Comparison of ENCODE assay signal across 26 cellular contexts in genomic region chr10:122151121-122151694, GRCh38.
DNase-seq lines count a peak whose midpoint lies in the region; ATAC-seq and TF ChIP-seq lines count a peak whose summit lies in the region.
"Had no signal": no experiment of that assay in that cellular context is flagged by ENCODE, and none has a peak within 500 bp of the region (broad histone marks: within the 10 kb centered on the region; RNA-seq: fewer than 3 reads in every experiment).

No MANE protein-coding gene starts in this region.

- TF ChIP-seq POLR2A in gastroesophageal sphincter (IDR thresholded peaks at IDR 0.05): no peak

- H3K9me3 ChIP-seq in gastroesophageal sphincter (no peaks in the 10 kb centered on the region), upper lobe of right lung (no peaks in the 10 kb centered on the region)
- H3K9me3 ChIP-seq: BE2C, transverse colon had no signal

- intact Hi-C loops in Right ventricle myocardium inferior (cut with DNase I): no loop called here
- intact Hi-C loops in left cardiac atrium (cut with DNase I): no loop called here
- intact Hi-C loops in upper lobe of right lung (cut with DNase I): no loop called here

- H3K36me3 Mint-ChIP-seq in osteocyte (ENCODE audit: unreplicated experiment): peaks cover 25% of the 10 kb centered on the region
- H3K36me3 Mint-ChIP-seq: activated naive CD8-positive, alpha-beta T cell; memory B cell; naive B cell; stimulated activated naive B cell treated with anti-CD40 and anti-IgM and Interleukin-4, amounts not matched to agents 10 μg/mL and 1 μg/mL and 100 μg/mL, for 72 hours had no signal

- ATAC-seq in Right ventricle myocardium inferior: no peak
- ATAC-seq in left cardiac atrium: no peak
- no peak for ATAC-seq in gastroesophageal sphincter
- ATAC-seq in upper lobe of right lung: no peak
- no peak for ATAC-seq in GM21423 (IDR thresholded peaks at IDR 0.05; ENCODE audit: unreplicated experiment)
- ATAC-seq: activated T-helper 17 cell treated with anti-CD3 and anti-CD28 coated beads, Interleukin-2, amount 50 U/mL, for 72 hours; stimulated activated naive B cell treated with anti-CD40 and anti-IgM and Interleukin-4, amounts not matched to agents 10 μg/mL and 1 μg/mL and 100 μg/mL, for 72 hours had no signal

- H3K36me3 ChIP-seq in gastroesophageal sphincter (peaks cover 0 to 2% of the 10 kb centered on the region in 2 donors), upper lobe of right lung (peaks cover 19% of the 10 kb centered on the region)
- H3K36me3 ChIP-seq: BE2C, transverse colon had no signal

- H3K4me3 ChIP-seq in gastroesophageal sphincter (no peak overlapping the region), upper lobe of right lung (no peak overlapping the region)
- H3K4me3 ChIP-seq: SJCRH30, transverse colon had no signal

- H3K9me3 Mint-ChIP-seq in osteocyte (ENCODE audit: unreplicated experiment): no peaks in the 10 kb centered on the region
- H3K9me3 Mint-ChIP-seq: activated T-helper 17 cell treated with anti-CD3 and anti-CD28 coated beads, Interleukin-2, amount 50 U/mL, for 72 hours; memory B cell; naive B cell; stimulated activated naive B cell treated with anti-CD40 and anti-IgM and Interleukin-4, amounts not matched to agents 10 μg/mL and 1 μg/mL and 100 μg/mL, for 72 hours had no signal

- H3K27ac Mint-ChIP-seq in osteocyte (ENCODE audit: unreplicated experiment): peak overlapping the region; percentile 52
- H3K27ac Mint-ChIP-seq: activated naive CD8-positive, alpha-beta T cell; activated T-helper 17 cell treated with anti-CD3 and anti-CD28 coated beads, Interleukin-2, amount 50 U/mL, for 72 hours; memory B cell; naive B cell; stimulated activated naive B cell treated with anti-CD40 and anti-IgM and Interleukin-4, amounts not matched to agents 10 μg/mL and 1 μg/mL and 100 μg/mL, for 72 hours had no signal

- no peak for TF ChIP-seq EP300 in gastroesophageal sphincter (IDR thresholded peaks at IDR 0.05)

- no peaks in the 10 kb centered on the region for H3K27me3 Mint-ChIP-seq in osteocyte (ENCODE audit: unreplicated experiment)

- 96% methylated on average over 5 of the region's 5 CpGs; no CpG with 5 or more reads in 1 of the 2 donors for WGBS in gastroesophageal sphincter (ENCODE audit: low coverage in 1 of 2), 2 donors

- H3K4me1 Mint-ChIP-seq in osteocyte (ENCODE audit: unreplicated experiment): peaks cover 59% of the 10 kb centered on the region
- H3K4me1 Mint-ChIP-seq: activated T-helper 17 cell treated with anti-CD3 and anti-CD28 coated beads, Interleukin-2, amount 50 U/mL, for 72 hours; memory B cell had no signal

- DNase-seq in Right ventricle myocardium inferior (ENCODE audit: missing footprints) (peak; percentile 18), left cardiac atrium (no peak), osteocyte (ENCODE audit: extremely low spot score, unreplicated experiment) (no peak), upper lobe of right lung (peak; percentile 55), HCEC 1CT (no peak), retina (no peak)
- DNase-seq: activated CD4-positive, alpha-beta T cell treated with anti-CD3 and anti-CD28 coated beads, Interleukin-2, amount 50 U/mL, for 1 hour; BE2C; DMS79; effector CD4-positive, alpha-beta T cell; kidney glomerular epithelial cell; naive B cell; NCI-H1105 treated with DMSO at 0.1 percent for 48 hours; NCI-H2029 treated with DMSO at 0.1 percent for 48 hours; OCI-M1; SJCRH30; stimulated activated CD4-positive, alpha-beta T cell treated with anti-CD3 and anti-CD28 coated beads, Interleukin-2, amount 100 ng/mL, for 24 hours; stimulated activated naive B cell treated with anti-CD40 and anti-IgM and Interleukin-4, amounts not matched to agents 10 μg/mL and 1 μg/mL and 100 μg/mL, for 72 hours; T-helper 2 cell; transverse colon had no signal

- H3K27ac ChIP-seq in gastroesophageal sphincter: peak overlapping the region in 3 of 4 donors; percentile 83 to 87 (median 86)
- no peak overlapping the region for H3K27ac ChIP-seq in upper lobe of right lung
- H3K27ac ChIP-seq: VCaP had no signal

- H3K4me1 ChIP-seq in gastroesophageal sphincter (peaks cover 0 to 94% (median 40%) of the 10 kb centered on the region in 3 donors), upper lobe of right lung (peaks cover 33% of the 10 kb centered on the region)

- H3K27me3 ChIP-seq in gastroesophageal sphincter (no peaks in the 10 kb centered on the region), upper lobe of right lung (no peaks in the 10 kb centered on the region)
- H3K27me3 ChIP-seq: BE2C, SJCRH30, transverse colon had no signal

- no peak for TF ChIP-seq CTCF in gastroesophageal sphincter (IDR thresholded peaks at IDR 0.05)
- no peak for TF ChIP-seq CTCF in osteocyte (IDR thresholded peaks at IDR 0.05)
- no peak for TF ChIP-seq CTCF in upper lobe of right lung (IDR thresholded peaks at IDR 0.05)

- H3K4me3 Mint-ChIP-seq in osteocyte (ENCODE audit: unreplicated experiment): no peak overlapping the region
- H3K4me3 Mint-ChIP-seq: activated naive CD8-positive, alpha-beta T cell; activated T-helper 17 cell treated with anti-CD3 and anti-CD28 coated beads, Interleukin-2, amount 50 U/mL, for 72 hours; memory B cell; naive B cell; stimulated activated naive B cell treated with anti-CD40 and anti-IgM and Interleukin-4, amounts not matched to agents 10 μg/mL and 1 μg/mL and 100 μg/mL, for 72 hours had no signal

Comparison
In these comparisons a context has a peak if more than half of its experiments do, and no peak if none do; other contexts are left out.
1. DNase-seq: peak in Right ventricle myocardium inferior (single experiment) and upper lobe of right lung (single experiment); none in left cardiac atrium (single experiment), osteocyte (single experiment), HCEC 1CT (single experiment) and retina (single experiment).